Comparison of ENCODE assay signal across 8 cellular contexts in genomic region chr1:111621050-111621449, GRCh38. TPM values are rescaled to one million over a fixed set of nuclear protein-coding genes. Genes with fewer than 3 reads are reported as not detected.
DNase-seq lines count a peak whose midpoint lies in the region; ATAC-seq and TF ChIP-seq lines count a peak whose summit lies in the region.

No MANE protein-coding gene starts in this region.

- no peaks in the 10 kb centered on the region for H3K27me3 Mint-ChIP-seq in activated T-cell treated with anti-CD3 and anti-CD28 coated beads, Interleukin-2, amount 50 U/mL, for 4 hours (ENCODE audit: low read depth)

- no peak for ATAC-seq in activated T-cell treated with anti-CD3 and anti-CD28 coated beads, Interleukin-2, amount 50 U/mL, for 4 hours
- ATAC-seq in GM18873 (IDR thresholded peaks at IDR 0.05; ENCODE audit: low FRiP score, unreplicated experiment) (no peak), GM21381 (IDR thresholded peaks at IDR 0.05; ENCODE audit: unreplicated experiment) (no peak)

- H3K4me3 Mint-ChIP-seq in activated T-cell treated with anti-CD3 and anti-CD28 coated beads, Interleukin-2, amount 50 U/mL, for 4 hours: peak overlapping the region; percentile 99

- H3K4me1 ChIP-seq in iPS-20b (ENCODE audit: insufficient read depth, low read length): peaks cover 4% of the 10 kb centered on the region; the same call in 1 of the 2 replicates
- peaks cover 25% of the 10 kb centered on the region for H3K4me1 ChIP-seq in testis

- H3K36me3 ChIP-seq in iPS-20b (ENCODE audit: insufficient read depth, low read depth, low read length) (no peaks in the 10 kb centered on the region), testis (ENCODE audit: low read depth, missing control alignments) (no peaks in the 10 kb centered on the region)

- peaks cover 76% of the 10 kb centered on the region for H3K4me1 Mint-ChIP-seq in activated T-cell treated with anti-CD3 and anti-CD28 coated beads, Interleukin-2, amount 50 U/mL, for 4 hours (ENCODE audit: low read depth)

- no peak for TF ChIP-seq CTCF in WI38 (IDR thresholded peaks at IDR 0.05; ENCODE audit: low read depth, low read length)
- no peak for TF ChIP-seq CTCF in testis (IDR thresholded peaks at IDR 0.05)

- H3K9me3 ChIP-seq in iPS-20b (ENCODE audit: insufficient read depth, low read depth, low read length) (no peaks in the 10 kb centered on the region), testis (no peaks in the 10 kb centered on the region)

- peaks cover 10% of the 10 kb centered on the region for H3K36me3 Mint-ChIP-seq in activated T-cell treated with anti-CD3 and anti-CD28 coated beads, Interleukin-2, amount 50 U/mL, for 4 hours (ENCODE audit: insufficient read depth)

- H3K27ac ChIP-seq in iPS-20b (ENCODE audit: low read length): no peak overlapping the region
- peak overlapping the region; percentile 96 to 97 for H3K27ac ChIP-seq in testis

- no peaks in the 10 kb centered on the region for H3K9me3 Mint-ChIP-seq in activated T-cell treated with anti-CD3 and anti-CD28 coated beads, Interleukin-2, amount 50 U/mL, for 4 hours

- H3K4me3 ChIP-seq in WI38 (ENCODE audit: low read depth, low read length): peak overlapping the region; percentile 86
- peak overlapping the region; percentile 88 for H3K4me3 ChIP-seq in iPS-20b (ENCODE audit: low read length)
- peak overlapping the region; percentile 75 to 96 for H3K4me3 ChIP-seq in testis

- DNase-seq in activated T-cell treated with anti-CD3 and anti-CD28 coated beads, Interleukin-2, amount 50 U/mL, for 4 hours: no peak
- DNase-seq in activated T-cell treated with anti-CD3 and anti-CD28 coated beads, Interleukin-2, amount 50 U/mL, for 48 hours: no peak
- no peak for DNase-seq in testis
- no peak for DNase-seq in SIG-M5 (lab: John Stamatoyannopoulos, UW)

- TF ChIP-seq POLR2A in testis (IDR thresholded peaks at IDR 0.05): no peak

- WGBS in testis, 2 donors: 29 to 39% methylated on average over 4 of the region's 4 CpGs

- peak overlapping the region; percentile 75; the same call in 1 of the 2 replicates for H3K9ac ChIP-seq in iPS-20b (ENCODE audit: low read depth, low read length)

- intact Hi-C loops in testis (cut with DNase I; ENCODE audit: low total_unique reads): no loop called here

- H3K27me3 ChIP-seq in iPS-20b (ENCODE audit: insufficient read depth, low read length): no peaks in the 10 kb centered on the region
- no peaks in the 10 kb centered on the region for H3K27me3 ChIP-seq in testis

RNA-seq across cellular contexts. Expression of gene RAP1A, which starts 1.5 kb away (rescaled TPM):
- 100 to 1,000 TPM; 169 to 182 (median 171) TPM for total RNA-seq in activated T-cell treated with anti-CD3 and anti-CD28 coated beads, Interleukin-2, amount 50 U/mL, for 4 hours
- total RNA-seq in testis: 10 to 100 TPM; 20.8 to 27.6 TPM
- polyA plus RNA-seq in testis (ENCODE audit: insufficient read depth, low read depth, low replicate concordance): 42.8 TPM

Comparison
In these comparisons a context has a peak if more than half of its experiments do, and no peak if none do; other contexts are left out.
1. RNA of gene RAP1A, which starts 1.5 kb away (total RNA-seq): 169 to 182 TPM in activated T-cell treated with anti-CD3 and anti-CD28 coated beads, Interleukin-2, amount 50 U/mL, for 4 hours; 20.8 to 27.6 TPM in testis; every median in the first group is over 4 times any median in the second.
2. Peak in every context shown above with its lines, with median percentiles within 50 percentile points of each other: H3K4me3 ChIP-seq.